In genomic region chr9:79877943-79878612, GRCh38 we compare ENCODE assay signal across 16 cellular contexts.
DNase-seq lines count a peak whose midpoint lies in the region; ATAC-seq and TF ChIP-seq lines count a peak whose summit lies in the region.
"Had no signal": no experiment of that assay in that cellular context is flagged by ENCODE, and none has a peak within 500 bp of the region (broad histone marks: within the 10 kb centered on the region; RNA-seq: fewer than 3 reads in every experiment).

No MANE protein-coding gene starts in this region.

- ATAC-seq in GM18861 (IDR thresholded peaks at IDR 0.05; ENCODE audit: unreplicated experiment) (peak; percentile 50), HG02642 (IDR thresholded peaks at IDR 0.05; ENCODE audit: poor library complexity, unreplicated experiment) (peak; percentile 48), lower lobe of right lung (peak; percentile 51 to 61), GM21360 (IDR thresholded peaks at IDR 0.05; ENCODE audit: unreplicated experiment) (no peak)

- H3K27ac ChIP-seq in lower lobe of right lung = no peak overlapping the region
- H3K27ac ChIP-seq: esophagus squamous epithelium, skin epidermis, upper lobe of left lung had no signal

- H3K36me3 ChIP-seq in lower lobe of right lung = no peaks in the 10 kb centered on the region
- H3K36me3 ChIP-seq: esophagus squamous epithelium, upper lobe of left lung had no signal

- no peaks in the 10 kb centered on the region for H3K4me1 ChIP-seq in lower lobe of right lung
- H3K4me1 ChIP-seq: esophagus squamous epithelium, upper lobe of left lung had no signal

- no peaks in the 10 kb centered on the region for H3K9me3 ChIP-seq in lower lobe of right lung
- H3K9me3 ChIP-seq: esophagus squamous epithelium, upper lobe of left lung had no signal

- H3K4me3 ChIP-seq in lower lobe of right lung = no peak overlapping the region
- H3K4me3 ChIP-seq: esophagus squamous epithelium, skin epidermis, upper lobe of left lung had no signal

- intact Hi-C loops in lower lobe of right lung (cut with DNase I) = no loop called here

- DNase-seq in M059J (ENCODE audit: low read depth) (peak; percentile 67), lower lobe of right lung (no peak), inferior parietal cortex (ENCODE audit: extremely low spot score) (no peak), glomerular visceral epithelial cell (ENCODE audit: extremely low spot score) (no peak), hepatic stellate cell (ENCODE audit: low spot score) (no peak)
- DNase-seq: activated CD4-positive, alpha-beta memory T cell treated with anti-CD3 and anti-CD28 coated beads for 36 hours; activated naive CD4-positive, alpha-beta T cell treated with anti-CD3 and anti-CD28 coated beads, Interleukin-2, amount 10 ng/mL, durations not matched to agents 7 days and 5 days; CD8-positive, alpha-beta memory T cell; central memory CD4-positive, alpha-beta T cell; esophagus squamous epithelium; nephron progenitor cell; upper lobe of left lung had no signal

- TF ChIP-seq CTCF in lower lobe of right lung (IDR thresholded peaks at IDR 0.05) = no peak

- no peaks in the 10 kb centered on the region for H3K27me3 ChIP-seq in lower lobe of right lung (ENCODE audit: low read depth)
- H3K27me3 ChIP-seq: esophagus squamous epithelium, upper lobe of left lung had no signal
